ENCODE assay signal across 8 cellular contexts in genomic region chr10:102776779-102777417, GRCh38. TPM values are rescaled to one million over a fixed set of nuclear protein-coding genes. Genes with fewer than 3 reads are reported as not detected.
A peak's percentile ranks its signal among the peaks of the same experiment; 100 is the strongest.
DNase-seq lines count a peak whose midpoint lies in the region; ATAC-seq and TF ChIP-seq lines count a peak whose summit lies in the region.

No MANE protein-coding gene starts in this region.

- TF ChIP-seq CTCF in WERI-Rb-1 (IDR thresholded peaks at IDR 0.05; ENCODE audit: low read depth, low read length) (no peak), foreskin fibroblast (IDR thresholded peaks at IDR 0.05; ENCODE audit: low read depth, low read length) (no peak)

- no CpG with 5 or more reads among the region's 9 CpGs for WGBS in neuronal stem cell (ENCODE audit: extremely low coverage in 2 of 2, insufficient read length in 2 of 2, insufficient replicate concordance in 1 of 2), 2 donors

- peak overlapping the region; percentile 66; the same call in 1 of the 2 replicates for H3K27ac ChIP-seq in WERI-Rb-1
- H3K27ac ChIP-seq in neuronal stem cell (replicated peaks; ENCODE audit: low read length) = peak overlapping the region; percentile 55

- in situ Hi-C loops in HAP-1 (cut with MboI; ENCODE audit: low sequenced_read_pairs) = no loop called here

- H2BK120ac ChIP-seq in neuronal stem cell (ENCODE audit: low read depth, low read length) = peak overlapping the region; percentile 56

- H3K27me3 ChIP-seq in HAP-1 (ENCODE audit: low read depth) (no peaks in the 10 kb centered on the region), WERI-Rb-1 (ENCODE audit: insufficient read depth, low read depth, severe bottlenecking) (no peaks in the 10 kb centered on the region), neuronal stem cell (ENCODE audit: control insufficient read depth in 3 of 3, insufficient read depth in 3 of 3, low read depth in 1 of 3, low read length in 3 of 3) (no peaks in the 10 kb centered on the region)

- H3K23ac ChIP-seq in neuronal stem cell (ENCODE audit: low read depth, low read length, poor library complexity) = no peak overlapping the region

- DNase-seq in HAP-1 (ENCODE audit: low spot score in 2 of 2) (peak; percentile 28 to 59), WERI-Rb-1 (peak; percentile 65), foreskin fibroblast (peak; percentile 94 to 98), neuronal stem cell (ENCODE audit: low spot score) (peak; percentile 56), RKO (ENCODE audit: low spot score) (no peak)
- DNase-seq in activated CD8-positive, alpha-beta memory T cell treated with anti-CD3 and anti-CD28 coated beads for 24 hours = no peak

- H2BK5ac ChIP-seq in neuronal stem cell (ENCODE audit: low read length) = no peak overlapping the region

- ATAC-seq in GM19395 (IDR thresholded peaks at IDR 0.05; ENCODE audit: unreplicated experiment) (no peak), HG02973 (IDR thresholded peaks at IDR 0.05; ENCODE audit: unreplicated experiment) (no peak)

- no peak overlapping the region for H2BK12ac ChIP-seq in neuronal stem cell (ENCODE audit: low read length)

- H3K9me3 ChIP-seq in HAP-1 = no peaks in the 10 kb centered on the region
- H3K9me3 ChIP-seq in WERI-Rb-1 (ENCODE audit: severe bottlenecking) = peaks cover 2% of the 10 kb centered on the region
- no peaks in the 10 kb centered on the region for H3K9me3 ChIP-seq in neuronal stem cell (replicated peaks in 1 of 2; ENCODE audit: control insufficient read depth in 2 of 2, insufficient read depth in 1 of 2, low read depth in 1 of 2, low read length in 2 of 2)

- H3K36me3 ChIP-seq in HAP-1 (replicated peaks) (no peaks in the 10 kb centered on the region; the same call in 1 of the 2 replicates), WERI-Rb-1 (no peaks in the 10 kb centered on the region), neuronal stem cell (replicated peaks in 1 of 2; ENCODE audit: control insufficient read depth in 2 of 2, insufficient read depth in 2 of 2, low read length in 2 of 2) (no peaks in the 10 kb centered on the region)

- no peak overlapping the region for H3K4me3 ChIP-seq in HAP-1
- H3K4me3 ChIP-seq in WERI-Rb-1 (ENCODE audit: low read depth, low read length) = no peak overlapping the region
- H3K4me3 ChIP-seq in foreskin fibroblast (ENCODE audit: low read depth in 1 of 2, low read length in 2 of 2) = peak overlapping the region; percentile 18 to 26
- peak overlapping the region in 1 of 2 donors; percentile 50 for H3K4me3 ChIP-seq in neuronal stem cell (ENCODE audit: low read length in 2 of 2)

- no peak overlapping the region for H3K4ac ChIP-seq in neuronal stem cell (ENCODE audit: low read length)

- H4K8ac ChIP-seq in neuronal stem cell (ENCODE audit: low read depth, low read length) = no peak overlapping the region

- H4K91ac ChIP-seq in neuronal stem cell (ENCODE audit: low read depth, low read length, poor library complexity) = no peak overlapping the region

- peaks cover 9% of the 10 kb centered on the region for H3K4me1 ChIP-seq in HAP-1
- H3K4me1 ChIP-seq in neuronal stem cell (ENCODE audit: control insufficient read depth in 2 of 2, insufficient read depth in 1 of 2, low read depth in 1 of 2, low read length in 2 of 2) = peaks cover 27 to 33% of the 10 kb centered on the region in 2 donors

- H2AK5ac ChIP-seq in neuronal stem cell (ENCODE audit: low read depth, low read length) = no peak overlapping the region

- H3K14ac ChIP-seq in neuronal stem cell (ENCODE audit: low read length) = no peak overlapping the region

- peak overlapping the region; percentile 69 for H3K18ac ChIP-seq in neuronal stem cell (ENCODE audit: low read length)

- H3K79me1 ChIP-seq in neuronal stem cell (ENCODE audit: low read depth, low read length) = no peaks in the 10 kb centered on the region

- H3K4me2 ChIP-seq in neuronal stem cell (ENCODE audit: insufficient read depth, low read length, poor library complexity, severe bottlenecking) = peak overlapping the region; percentile 64

- no peak overlapping the region for H3K9ac ChIP-seq in neuronal stem cell (ENCODE audit: low read depth, low read length, poor library complexity)

- H2AFZ ChIP-seq in neuronal stem cell (ENCODE audit: low read length) = peak overlapping the region; percentile 69

- no peak overlapping the region for H2BK15ac ChIP-seq in neuronal stem cell (ENCODE audit: low read length)

RNA-seq across cellular contexts. Expression of gene WBP1L, which starts 33.1 kb away (rescaled TPM):
- polyA plus RNA-seq in neuronal stem cell (2013, experiment 1 of 2) = 20.1 TPM
- 20.2 TPM for polyA plus RNA-seq in neuronal stem cell (2013, experiment 2 of 2)

Comparison
In these comparisons a context has a peak if more than half of its experiments do, and no peak if none do; other contexts are left out.
1. DNase-seq: peak in HAP-1 (2 of 2), WERI-Rb-1 (single experiment), foreskin fibroblast (2 of 2) and neuronal stem cell (single experiment); none in activated CD8-positive, alpha-beta memory T cell treated with anti-CD3 and anti-CD28 coated beads for 24 hours (single experiment) and RKO (single experiment).
2. H3K4me3 ChIP-seq: peak in foreskin fibroblast (2 of 2); none in HAP-1 (single experiment) and WERI-Rb-1 (single experiment).